8 cellular contexts compared by ENCODE assay signal in the genomic region with DNA sequence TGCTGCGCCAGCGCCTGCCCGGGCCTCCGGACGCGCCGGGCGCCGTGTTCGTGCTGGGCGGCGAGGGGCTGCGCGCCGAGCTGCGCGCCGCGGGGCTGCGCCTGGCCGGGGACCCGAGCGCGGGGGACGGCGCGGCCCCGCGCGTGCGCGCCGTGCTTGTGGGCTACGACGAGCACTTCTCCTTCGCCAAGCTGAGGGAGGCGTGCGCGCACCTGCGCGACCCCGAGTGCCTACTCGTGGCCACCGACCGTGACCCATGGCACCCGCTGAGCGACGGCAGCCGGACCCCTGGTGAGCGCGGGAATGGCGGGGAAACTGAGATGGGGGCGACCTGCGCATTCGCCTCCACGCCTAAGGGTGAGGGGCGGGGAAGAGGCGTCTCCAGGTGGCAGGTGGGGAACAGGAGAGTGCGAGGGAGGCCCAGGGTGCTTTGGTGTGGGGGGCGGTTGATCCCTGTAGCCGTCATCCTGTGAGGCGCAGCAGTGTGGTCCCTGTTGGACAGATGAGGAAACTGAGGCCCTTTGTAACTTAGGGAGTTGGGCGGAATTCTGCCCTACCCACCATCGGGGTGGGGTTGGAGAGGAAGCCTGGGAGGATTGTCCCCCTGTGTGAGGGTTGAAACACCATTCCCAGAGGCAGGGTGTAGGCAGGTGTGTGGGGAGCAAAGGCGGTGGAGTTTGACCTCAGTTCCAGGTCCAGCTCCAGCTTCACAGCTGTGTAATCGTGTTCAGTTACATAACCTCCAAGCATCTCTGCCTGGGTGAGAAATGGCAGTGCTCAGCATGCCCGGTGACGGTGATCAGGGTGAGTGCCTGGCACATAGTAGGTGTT. TPM values are rescaled to one million over a fixed set of nuclear protein-coding genes. Genes with fewer than 3 reads are reported as not detected.
A peak's percentile ranks its signal among the peaks of the same experiment; 100 is the strongest.
DNase-seq lines count a peak whose midpoint lies in the region; ATAC-seq and TF ChIP-seq lines count a peak whose summit lies in the region.

No MANE protein-coding gene starts in this region.

- CTCF ChIA-PET in AG04450 (lab: Charles Lee) = interaction anchor here (0.6 to 3.4 kb wide), 4 partner anchors 9 to 204 kb away, joined by 3 to 54 read pairs (median 4); no protein-coding TSS in a partner anchor

- intact Hi-C loops in activated T-helper 2 cell treated with anti-CD3 and anti-CD28 coated beads, Interferon-gamma antibody, Interleukin-2, Interleukin-4, amounts not matched to agents 10 μg/mL and 5 μg/mL and 100 μg/mL, durations not matched to agents 14 hours and 24 hours and 36 hours (cut with micrococcal nuclease) = loop anchor here (2.0 kb wide), 1 partner anchor 20 kb away; a partner anchor contains a TSS

- peak overlapping the region; percentile 47 for H3K27ac Mint-ChIP-seq in activated T-helper 2 cell treated with anti-CD3 and anti-CD28 coated beads, Interferon-gamma antibody, Interleukin-2, Interleukin-4, amounts not matched to agents 10 μg/mL and 5 μg/mL and 100 μg/mL, durations not matched to agents 14 hours and 24 hours and 36 hours

- no peak for TF ChIP-seq CTCF in AG04450 (IDR thresholded peaks at IDR 0.05; ENCODE audit: low read depth, low read length)

- peak overlapping the region; percentile 9 for H3K9ac ChIP-seq in iPS-15b (ENCODE audit: low read depth, low read length)

- H3K4me3 ChIP-seq in AG04450 (ENCODE audit: low read depth, low read length) (peak overlapping the region; percentile 78), iPS-15b (ENCODE audit: low read depth, low read length) (peak overlapping the region; percentile 66)

- POLR2A ChIA-PET in AG04450 (lab: Yijun Ruan, JAX) = interaction anchor here (1.2 to 3.9 kb wide), 7 partner anchors 10 to 93 kb away, joined by 4 to 46 read pairs (median 10); a partner anchor contains a TSS

- no peaks in the 10 kb centered on the region for H3K9me3 ChIP-seq in AG04450 (ENCODE audit: control insufficient read depth, insufficient read depth, low read length)
- no peaks in the 10 kb centered on the region for H3K9me3 ChIP-seq in iPS-15b (ENCODE audit: control insufficient read depth, insufficient read depth, low read length)

- peaks cover 3% of the 10 kb centered on the region for H3K36me3 ChIP-seq in iPS-15b (ENCODE audit: control insufficient read depth, insufficient read depth, low read length)

- peak overlapping the region; percentile 87 for H3K4me3 Mint-ChIP-seq in activated T-helper 2 cell treated with anti-CD3 and anti-CD28 coated beads, Interferon-gamma antibody, Interleukin-2, Interleukin-4, amounts not matched to agents 10 μg/mL and 5 μg/mL and 100 μg/mL, durations not matched to agents 14 hours and 24 hours and 36 hours (ENCODE audit: low read depth)

- H3K4me1 Mint-ChIP-seq in activated T-helper 2 cell treated with anti-CD3 and anti-CD28 coated beads, Interferon-gamma antibody, Interleukin-2, Interleukin-4, amounts not matched to agents 10 μg/mL and 5 μg/mL and 100 μg/mL, durations not matched to agents 14 hours and 24 hours and 36 hours (ENCODE audit: low read depth) = peaks cover 29% of the 10 kb centered on the region

- ATAC-seq in GM18858 (IDR thresholded peaks at IDR 0.05; ENCODE audit: unreplicated experiment) = peak; percentile 4
- ATAC-seq in HG03460 (IDR thresholded peaks at IDR 0.05; ENCODE audit: unreplicated experiment) = peak; percentile 6
- ATAC-seq in GM21825 (IDR thresholded peaks at IDR 0.05; ENCODE audit: unreplicated experiment) = no peak

- peaks cover 18% of the 10 kb centered on the region for H3K36me3 Mint-ChIP-seq in activated T-helper 2 cell treated with anti-CD3 and anti-CD28 coated beads, Interferon-gamma antibody, Interleukin-2, Interleukin-4, amounts not matched to agents 10 μg/mL and 5 μg/mL and 100 μg/mL, durations not matched to agents 14 hours and 24 hours and 36 hours (ENCODE audit: low read depth)

- DNase-seq in AG04450 (ENCODE audit: low read depth, low spot score) = no peak
- DNase-seq in activated T-helper 2 cell treated with anti-CD3 and anti-CD28 coated beads, Interferon-gamma antibody, Interleukin-2, Interleukin-4, amounts not matched to agents 10 μg/mL and 5 μg/mL and 100 μg/mL, durations not matched to agents 14 hours and 24 hours and 36 hours (ENCODE audit: low spot score) = no peak
- peak; percentile 52 for DNase-seq in stimulated activated CD8-positive, alpha-beta memory T cell treated with anti-CD3 and anti-CD28 coated beads, Interleukin-4, amount 100 ng/mL, for 48 hours
- DNase-seq in SW 1271 (lab: John Stamatoyannopoulos, UW) = no peak

- H3K27me3 Mint-ChIP-seq in activated T-helper 2 cell treated with anti-CD3 and anti-CD28 coated beads, Interferon-gamma antibody, Interleukin-2, Interleukin-4, amounts not matched to agents 10 μg/mL and 5 μg/mL and 100 μg/mL, durations not matched to agents 14 hours and 24 hours and 36 hours (ENCODE audit: low read depth) = no peaks in the 10 kb centered on the region

- H3K27me3 ChIP-seq in AG04450 (ENCODE audit: control insufficient read depth, insufficient read depth, low read length) = no peaks in the 10 kb centered on the region
- H3K27me3 ChIP-seq in iPS-15b (ENCODE audit: control insufficient read depth, insufficient read depth, low read length) = no peaks in the 10 kb centered on the region

- no peak overlapping the region for H3K27ac ChIP-seq in AG04450 (ENCODE audit: low read depth, low read length)

- H3K4me1 ChIP-seq in iPS-15b (ENCODE audit: control insufficient read depth, insufficient read depth, low read length) = peaks cover 2% of the 10 kb centered on the region

- H3K9me3 Mint-ChIP-seq in activated T-helper 2 cell treated with anti-CD3 and anti-CD28 coated beads, Interferon-gamma antibody, Interleukin-2, Interleukin-4, amounts not matched to agents 10 μg/mL and 5 μg/mL and 100 μg/mL, durations not matched to agents 14 hours and 24 hours and 36 hours = no peaks in the 10 kb centered on the region

RNA-seq across cellular contexts. Expression of a gene that starts 0.8 kb away (rescaled TPM):
- 11.7 and 17.7 TPM in 2 replicates for polyA plus RNA-seq in AG04450 (2011; rRNA removed)
- polyA minus RNA-seq in AG04450 (2011; rRNA and poly(A)+ RNA removed) = 6.3 and 9.7 TPM in 2 replicates
- total RNA-seq in activated T-helper 2 cell treated with anti-CD3 and anti-CD28 coated beads, Interferon-gamma antibody, Interleukin-2, Interleukin-4, amounts not matched to agents 10 μg/mL and 5 μg/mL and 100 μg/mL, durations not matched to agents 14 hours and 24 hours and 36 hours = 40.1 and 41.9 TPM in 2 replicates

RNA-seq across cellular contexts. Expression of a gene that starts 16.2 kb away (rescaled TPM):
- polyA plus RNA-seq in AG04450 (2011; rRNA removed) = 5,926 and 7,935 TPM in 2 replicates
- polyA minus RNA-seq in AG04450 (2011; rRNA and poly(A)+ RNA removed) = 3,546 and 5,412 TPM in 2 replicates
- total RNA-seq in activated T-helper 2 cell treated with anti-CD3 and anti-CD28 coated beads, Interferon-gamma antibody, Interleukin-2, Interleukin-4, amounts not matched to agents 10 μg/mL and 5 μg/mL and 100 μg/mL, durations not matched to agents 14 hours and 24 hours and 36 hours = 892 and 921 TPM in 2 replicates

RNA-seq across cellular contexts. Expression of a gene that starts 19.8 kb away (rescaled TPM):
- polyA plus RNA-seq in AG04450 (2011; rRNA removed) = 8.4 and 11.3 TPM in 2 replicates
- polyA minus RNA-seq in AG04450 (2011; rRNA and poly(A)+ RNA removed) = 12.8 and 14.4 TPM in 2 replicates
- 117 and 122 TPM in 2 replicates for total RNA-seq in activated T-helper 2 cell treated with anti-CD3 and anti-CD28 coated beads, Interferon-gamma antibody, Interleukin-2, Interleukin-4, amounts not matched to agents 10 μg/mL and 5 μg/mL and 100 μg/mL, durations not matched to agents 14 hours and 24 hours and 36 hours

RNA-seq across cellular contexts. Expression of a gene that starts 26.9 kb away (rescaled TPM):
- 10.4 and 11.8 TPM in 2 replicates for polyA plus RNA-seq in AG04450 (2011; rRNA removed)
- polyA minus RNA-seq in AG04450 (2011; rRNA and poly(A)+ RNA removed) = 10.9 and 13.9 TPM in 2 replicates
- 55.4 and 60.6 TPM in 2 replicates for total RNA-seq in activated T-helper 2 cell treated with anti-CD3 and anti-CD28 coated beads, Interferon-gamma antibody, Interleukin-2, Interleukin-4, amounts not matched to agents 10 μg/mL and 5 μg/mL and 100 μg/mL, durations not matched to agents 14 hours and 24 hours and 36 hours

RNA-seq across cellular contexts. Expression of a gene that starts 37.6 kb away (rescaled TPM):
- 37.0 and 76.4 TPM in 2 replicates for polyA plus RNA-seq in AG04450 (2011; rRNA removed)
- polyA minus RNA-seq in AG04450 (2011; rRNA and poly(A)+ RNA removed) = 78.8 and 114 TPM in 2 replicates
- 37.2 and 43.3 TPM in 2 replicates for total RNA-seq in activated T-helper 2 cell treated with anti-CD3 and anti-CD28 coated beads, Interferon-gamma antibody, Interleukin-2, Interleukin-4, amounts not matched to agents 10 μg/mL and 5 μg/mL and 100 μg/mL, durations not matched to agents 14 hours and 24 hours and 36 hours
